Comparison of ENCODE assay signal across 1 cellular context in genomic region chr2:87516369-87516967, GRCh38.
A peak's percentile ranks its signal among the peaks of the same experiment; 100 is the strongest.
TF ChIP-seq lines count a peak whose summit lies in the region.
"Not testable (repeated sequence)": the region's sequence is repeated elsewhere in the genome, so short reads cannot be mapped to it uniquely, and the experiment has no call there.

No MANE protein-coding gene starts in this region.

TF ChIP-seq in K562, 482 proteins besides CTCF, POLR2A, EP300 and RAD21 (continued from another document and continues in another):
- TF ChIP-seq PBX2 (CRISPR knock-in tag; IDR thresholded peaks at IDR 0.05; ENCODE audit: low read depth); ID3 (CRISPR knock-in tag; IDR thresholded peaks at IDR 0.05); ZNF740 (CRISPR knock-in tag; IDR thresholded peaks at IDR 0.05); NR2C1 (IDR thresholded peaks at IDR 0.05): not testable (repeated sequence)
- TF ChIP-seq PBX2 (tag; conservative IDR thresholded peaks at IDR 0.05; ENCODE audit: low read depth) (0 out of 2 replicates have a peak, but pooled peaks have one; percentile 19), ZNF644 (tag; IDR thresholded peaks at IDR 0.05; ENCODE audit: low read depth) (peak; percentile 88), SMARCE1 (IDR thresholded peaks at IDR 0.05) (peak; percentile 56; the same call in 1 of the 2 replicates), ELF4 (CRISPR knock-in tag; IDR thresholded peaks at IDR 0.05) (peak; percentile 81; the same call in 1 of the 2 replicates), DMBX1 (CRISPR knock-in tag; IDR thresholded peaks at IDR 0.05; ENCODE audit: borderline replicate concordance) (peak; percentile 89), MLLT1 (IDR thresholded peaks at IDR 0.05) (peak; percentile 88 to 90; a peak in 3 of 4 replicates), CC2D1A (IDR thresholded peaks at IDR 0.05) (peak; percentile 70; the same call in 1 of the 2 replicates), HDAC3 (IDR thresholded peaks at IDR 0.05; ENCODE audit: borderline replicate concordance, partially characterized antibody) (peak; percentile 22), HDAC1 (IDR thresholded peaks at IDR 0.05) (peak in 1 of 2 experiments; percentile 29; a peak in 1 of 4 replicates), KLF6 (CRISPR knock-in tag; IDR thresholded peaks at IDR 0.05; ENCODE audit: borderline replicate concordance) (peak; percentile 65; the same call in 1 of the 2 replicates), MAZ (CRISPR knock-in tag; conservative IDR thresholded peaks at IDR 0.05 in 1 of 2, IDR thresholded peaks at IDR 0.05 in 1 of 2) (peak in 1 of 2 experiments; percentile 44; a peak in 1 of 4 replicates), POLR2AphosphoS5 (IDR thresholded peaks at IDR 0.05; ENCODE audit: control insufficient read depth, insufficient read depth, low read depth, low read length) (peak; percentile 59; the same call in 1 of the 2 replicates), ZNF584 (CRISPR knock-in tag; IDR thresholded peaks at IDR 0.05; ENCODE audit: low read depth) (peak; percentile 90; the same call in 1 of the 2 replicates), CREB3 (tag; conservative IDR thresholded peaks at IDR 0.05; ENCODE audit: low read depth) (peak; percentile 64; the same call in 1 of the 2 replicates), TRIM24 (IDR thresholded peaks at IDR 0.05) (peak; percentile 75 to 82), CBFA2T2 (conservative IDR thresholded peaks at IDR 0.05) (peak; percentile 92), ZBTB17 (CRISPR knock-in tag; IDR thresholded peaks at IDR 0.05) (peak; percentile 77), ETV1 (tag; conservative IDR thresholded peaks at IDR 0.05; ENCODE audit: low read depth) (0 out of 2 replicates have a peak, but pooled peaks have one; percentile 13), LEF1 (IDR thresholded peaks at IDR 0.05) (0 out of 2 replicates have a peak, but pooled peaks have one; percentile 28), SMARCA4 (IDR thresholded peaks at IDR 0.05) (peak; percentile 56), TCF3 (CRISPR knock-in tag; IDR thresholded peaks at IDR 0.05) (peak; percentile 84), GABPA (tag; conservative IDR thresholded peaks at IDR 0.05; ENCODE audit: low read depth) (0 out of 2 replicates have a peak, but pooled peaks have one; percentile 20), SMAD3 (CRISPR knock-in tag; conservative IDR thresholded peaks at IDR 0.05) (0 out of 2 replicates have a peak, but pooled peaks have one; percentile 38), ZNF583 (CRISPR knock-in tag; IDR thresholded peaks at IDR 0.05) (peak; percentile 52; the same call in 1 of the 2 replicates), NCOR1 (IDR thresholded peaks at IDR 0.05) (peak; percentile 87), ID3 (tag; IDR thresholded peaks at IDR 0.05) (peak; percentile 69; the same call in 1 of the 2 replicates), ZNF395 (CRISPR knock-in tag; IDR thresholded peaks at IDR 0.05) (peak; percentile 97), ZNF740 (tag; IDR thresholded peaks at IDR 0.05) (peak in 1 of 2 experiments; percentile 34; a peak in 1 of 4 replicates), ZNF175 (CRISPR knock-in tag; IDR thresholded peaks at IDR 0.05; ENCODE audit: low read depth) (peak; percentile 94), NFIC (IDR thresholded peaks at IDR 0.05) (peak; percentile 89), ZNF592 (IDR thresholded peaks at IDR 0.05) (peak; percentile 96), CBFA2T3 (IDR thresholded peaks at IDR 0.05) (peak; percentile 93), BACH1 (tag; IDR thresholded peaks at IDR 0.05) (peak; percentile 73), TAL1 (IDR thresholded peaks at IDR 0.05) (peak; percentile 92), DPF2 (IDR thresholded peaks at IDR 0.05) (peak; percentile 57; the same call in 1 of the 2 replicates), MEF2D (tag; conservative IDR thresholded peaks at IDR 0.05; ENCODE audit: low read depth) (0 out of 2 replicates have a peak, but pooled peaks have one; percentile 19), NR2C1 (tag; IDR thresholded peaks at IDR 0.05) (peak; percentile 53; the same call in 1 of the 2 replicates), KLF1 (tag; IDR thresholded peaks at IDR 0.05) (peak; percentile 81), ZNF134 (CRISPR knock-in tag; conservative IDR thresholded peaks at IDR 0.05) (0 out of 2 replicates have a peak, but pooled peaks have one; percentile 16), ZBTB11 (CRISPR knock-in tag; IDR thresholded peaks at IDR 0.05) (peak in 1 of 3 experiments; percentile 88; a peak in 2 of 6 replicates), E2F3 (CRISPR knock-in tag; IDR thresholded peaks at IDR 0.05) (0 out of 2 replicates have a peak, but pooled peaks have one; percentile 21), ZNF766 (CRISPR knock-in tag; conservative IDR thresholded peaks at IDR 0.05) (peak; percentile 96), ZNF311 (CRISPR knock-in tag; IDR thresholded peaks at IDR 0.05) (0 out of 2 replicates have a peak, but pooled peaks have one; percentile 20), STAT5A (IDR thresholded peaks at IDR 0.05; ENCODE audit: borderline replicate concordance, low read length) (peak; percentile 40; the same call in 1 of the 2 replicates), PHB2 (IDR thresholded peaks at IDR 0.05; ENCODE audit: low read depth) (peak; percentile 48; the same call in 1 of the 2 replicates), ZNF197 (CRISPR knock-in tag; IDR thresholded peaks at IDR 0.05; ENCODE audit: low read depth) (peak; percentile 90)
